ENCODE assay signal across 8 cellular contexts in the genomic region with DNA sequence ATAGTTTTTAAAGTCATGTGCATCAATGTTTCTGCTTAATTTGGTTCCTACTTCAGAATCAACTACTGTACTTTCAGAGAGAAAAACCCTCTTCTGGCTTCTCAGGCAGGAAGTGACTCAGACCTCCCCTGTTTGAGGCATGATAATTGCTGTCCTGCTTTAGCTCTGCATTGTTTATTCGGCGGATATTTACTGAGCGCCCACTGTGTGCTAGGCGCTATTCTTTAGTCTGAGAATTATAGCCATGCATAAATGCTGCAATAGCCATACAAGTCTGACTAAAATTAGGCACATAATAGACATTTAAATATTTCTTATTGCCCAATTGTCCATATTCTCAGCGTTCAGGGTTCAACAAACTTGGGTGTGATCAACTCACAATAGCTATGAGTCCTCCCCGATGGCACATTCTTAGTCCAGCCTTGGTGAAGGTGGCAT. TPM values are rescaled to one million over a fixed set of nuclear protein-coding genes. Genes with fewer than 3 reads are reported as not detected.
DNase-seq lines count a peak whose midpoint lies in the region; ATAC-seq and TF ChIP-seq lines count a peak whose summit lies in the region.

No MANE protein-coding gene starts in this region.

- H3K36me3 ChIP-seq in SK-N-MC (ENCODE audit: insufficient read depth, low read length) (no peaks in the 10 kb centered on the region), body of pancreas (replicated peaks in 1 of 2; ENCODE audit: insufficient read depth in 1 of 2, low read depth in 2 of 2) (no peaks in the 10 kb centered on the region)

- H3K27ac Mint-ChIP-seq in naive B cell (peak overlapping the region in 2 of 6 donors; percentile 40 to 71), nephron progenitor cell (no peak overlapping the region)

- peak overlapping the region; percentile 7 for H3K9ac ChIP-seq in SK-N-MC (ENCODE audit: insufficient read length)

- H3K4me3 ChIP-seq in SK-N-MC (no peak overlapping the region), body of pancreas (no peak overlapping the region)

- peaks cover 0 to under 1% (median 0%) of the 10 kb centered on the region in 7 donors for H3K9me3 Mint-ChIP-seq in naive B cell
- H3K9me3 Mint-ChIP-seq in nephron progenitor cell = no peaks in the 10 kb centered on the region

- H3K27me3 Mint-ChIP-seq in naive B cell = no peaks in the 10 kb centered on the region
- H3K27me3 Mint-ChIP-seq in nephron progenitor cell (ENCODE audit: low read depth, poor library complexity) = peaks cover 14% of the 10 kb centered on the region

- TF ChIP-seq CTCF in body of pancreas (IDR thresholded peaks at IDR 0.05) (no peak), nephron progenitor cell (IDR thresholded peaks at IDR 0.05) (no peak)

- H3K4me1 Mint-ChIP-seq in naive B cell = peaks cover 19 to 55% (median 41%) of the 10 kb centered on the region in 3 donors
- H3K4me1 Mint-ChIP-seq in nephron progenitor cell = peaks cover 27% of the 10 kb centered on the region

- no peaks in the 10 kb centered on the region for H3K9me3 ChIP-seq in SK-N-MC (ENCODE audit: low read depth, low read length)
- no peaks in the 10 kb centered on the region for H3K9me3 ChIP-seq in body of pancreas

- no peak overlapping the region for H3K27ac ChIP-seq in SK-N-MC
- peak overlapping the region in 1 of 4 donors; percentile 32 for H3K27ac ChIP-seq in body of pancreas

- H3K4me3 Mint-ChIP-seq in naive B cell (peak overlapping the region in 4 of 8 donors; percentile 20 to 41 (median 35)), nephron progenitor cell (no peak overlapping the region)

- H3K36me3 Mint-ChIP-seq in naive B cell = peaks cover 2 to 8% of the 10 kb centered on the region in 2 donors
- no peaks in the 10 kb centered on the region for H3K36me3 Mint-ChIP-seq in nephron progenitor cell (ENCODE audit: low read depth)

- WGBS in body of pancreas, 2 donors = 51 to 75% methylated on average over 6 of the region's 6 CpGs

- intact Hi-C loops in body of pancreas (cut with DNase I) = loop anchor here (10.0 kb wide), 1 partner anchor 219 kb away; no protein-coding TSS in a partner anchor

- DNase-seq in COLO829 (ENCODE audit: low spot score) = peak; percentile 67
- DNase-seq in SK-N-MC (ENCODE audit: low read depth, low spot score) = no peak
- DNase-seq in body of pancreas = peak in 1 of 4 donors; percentile 23
- DNase-seq in naive B cell = no peak
- no peak for DNase-seq in nephron progenitor cell
- DNase-seq in middle frontal gyrus (ENCODE audit: extremely low spot score, low spot score) = no peak

- ATAC-seq in HG03432 (IDR thresholded peaks at IDR 0.05; ENCODE audit: unreplicated experiment) (peak; percentile 64), body of pancreas (peak; percentile 55), naive B cell (ENCODE audit: low read depth in 2 of 2) (peak; percentile 75 to 83), GM18520 (IDR thresholded peaks at IDR 0.05; ENCODE audit: unreplicated experiment) (no peak)

- peaks cover 15% of the 10 kb centered on the region for H3K4me1 ChIP-seq in body of pancreas

- no peaks in the 10 kb centered on the region for H3K27me3 ChIP-seq in body of pancreas

- no peak for TF ChIP-seq POLR2A in body of pancreas (IDR thresholded peaks at IDR 0.05)

RNA-seq across cellular contexts. Expression of gene AMIGO2, which starts 6.1 kb away (rescaled TPM):
- total RNA-seq in body of pancreas = 1 to 10 TPM; 2.6 to 4.0 TPM
- polyA plus RNA-seq in naive B cell (ENCODE audit: low read depth in 6 of 6) = 10 to 100 TPM in 1 of 6 donors, 1 to 10 TPM in 4, under 1 TPM in 1; 0.08 to 10.7 (median 6.1) TPM

RNA-seq across cellular contexts. Expression of gene PCED1B, which starts 6.4 kb away (rescaled TPM):
- total RNA-seq in body of pancreas = 10 to 100 TPM in 1 of 2 donors, 1 to 10 TPM in 1; 2.3 to 14.2 TPM
- polyA plus RNA-seq in naive B cell (ENCODE audit: low read depth in 6 of 6) = 10 to 100 TPM in 3 of 6 donors, 1 to 10 TPM in 3; 8.2 to 17.4 (median 11.0) TPM
